ENCODE assay signal across 1 cellular context in genomic region chr1:8018492-8019228, GRCh38.
A peak's percentile ranks its signal among the peaks of the same experiment; 100 is the strongest.
TF ChIP-seq lines count a peak whose summit lies in the region.

No MANE protein-coding gene starts in this region.

TF ChIP-seq in HepG2, 621 proteins besides CTCF, POLR2A, EP300 and RAD21 (continued from another document and continues in another):
- TF ChIP-seq, protein P1, sequence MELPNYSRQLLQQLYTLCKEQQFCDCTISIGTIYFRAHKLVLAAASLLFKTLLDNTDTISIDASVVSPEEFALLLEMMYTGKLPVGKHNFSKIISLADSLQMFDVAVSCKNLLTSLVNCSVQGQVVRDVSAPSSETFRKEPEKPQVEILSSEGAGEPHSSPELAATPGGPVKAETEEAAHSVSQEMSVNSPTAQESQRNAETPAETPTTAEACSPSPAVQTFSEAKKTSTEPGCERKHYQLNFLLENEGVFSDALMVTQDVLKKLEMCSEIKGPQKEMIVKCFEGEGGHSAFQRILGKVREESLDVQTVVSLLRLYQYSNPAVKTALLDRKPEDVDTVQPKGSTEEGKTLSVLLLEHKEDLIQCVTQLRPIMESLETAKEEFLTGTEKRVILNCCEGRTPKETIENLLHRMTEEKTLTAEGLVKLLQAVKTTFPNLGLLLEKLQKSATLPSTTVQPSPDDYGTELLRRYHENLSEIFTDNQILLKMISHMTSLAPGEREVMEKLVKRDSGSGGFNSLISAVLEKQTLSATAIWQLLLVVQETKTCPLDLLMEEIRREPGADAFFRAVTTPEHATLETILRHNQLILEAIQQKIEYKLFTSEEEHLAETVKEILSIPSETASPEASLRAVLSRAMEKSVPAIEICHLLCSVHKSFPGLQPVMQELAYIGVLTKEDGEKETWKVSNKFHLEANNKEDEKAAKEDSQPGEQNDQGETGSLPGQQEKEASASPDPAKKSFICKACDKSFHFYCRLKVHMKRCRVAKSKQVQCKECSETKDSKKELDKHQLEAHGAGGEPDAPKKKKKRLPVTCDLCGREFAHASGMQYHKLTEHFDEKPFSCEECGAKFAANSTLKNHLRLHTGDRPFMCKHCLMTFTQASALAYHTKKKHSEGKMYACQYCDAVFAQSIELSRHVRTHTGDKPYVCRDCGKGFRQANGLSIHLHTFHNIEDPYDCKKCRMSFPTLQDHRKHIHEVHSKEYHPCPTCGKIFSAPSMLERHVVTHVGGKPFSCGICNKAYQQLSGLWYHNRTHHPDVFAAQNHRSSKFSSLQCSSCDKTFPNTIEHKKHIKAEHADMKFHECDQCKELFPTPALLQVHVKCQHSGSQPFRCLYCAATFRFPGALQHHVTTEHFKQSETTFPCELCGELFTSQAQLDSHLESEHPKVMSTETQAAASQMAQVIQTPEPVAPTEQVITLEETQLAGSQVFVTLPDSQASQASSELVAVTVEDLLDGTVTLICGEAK (IDR thresholded peaks at IDR 0.05), result no peak
- TF ChIP-seq, protein P1 (CRISPR knock-in tag; IDR thresholded peaks at IDR 0.05), result no peak
- TF ChIP-seq NFE2L2 (IDR thresholded peaks at IDR 0.05; ENCODE audit: low read length), result no peak
- TF ChIP-seq, protein P2, sequence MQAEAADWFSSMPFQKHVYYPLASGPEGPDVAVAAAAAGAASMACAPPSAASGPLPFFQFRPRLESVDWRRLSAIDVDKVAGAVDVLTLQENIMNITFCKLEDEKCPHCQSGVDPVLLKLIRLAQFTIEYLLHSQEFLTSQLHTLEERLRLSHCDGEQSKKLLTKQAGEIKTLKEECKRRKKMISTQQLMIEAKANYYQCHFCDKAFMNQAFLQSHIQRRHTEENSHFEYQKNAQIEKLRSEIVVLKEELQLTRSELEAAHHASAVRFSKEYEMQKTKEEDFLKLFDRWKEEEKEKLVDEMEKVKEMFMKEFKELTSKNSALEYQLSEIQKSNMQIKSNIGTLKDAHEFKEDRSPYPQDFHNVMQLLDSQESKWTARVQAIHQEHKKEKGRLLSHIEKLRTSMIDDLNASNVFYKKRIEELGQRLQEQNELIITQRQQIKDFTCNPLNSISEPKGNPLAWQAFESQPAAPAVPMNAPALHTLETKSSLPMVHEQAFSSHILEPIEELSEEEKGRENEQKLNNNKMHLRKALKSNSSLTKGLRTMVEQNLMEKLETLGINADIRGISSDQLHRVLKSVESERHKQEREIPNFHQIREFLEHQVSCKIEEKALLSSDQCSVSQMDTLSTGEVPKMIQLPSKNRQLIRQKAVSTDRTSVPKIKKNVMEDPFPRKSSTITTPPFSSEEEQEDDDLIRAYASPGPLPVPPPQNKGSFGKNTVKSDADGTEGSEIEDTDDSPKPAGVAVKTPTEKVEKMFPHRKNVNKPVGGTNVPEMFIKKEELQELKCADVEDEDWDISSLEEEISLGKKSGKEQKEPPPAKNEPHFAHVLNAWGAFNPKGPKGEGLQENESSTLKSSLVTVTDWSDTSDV (CRISPR knock-in tag; IDR thresholded peaks at IDR 0.05), result no peak
- TF ChIP-seq, protein P3, sequence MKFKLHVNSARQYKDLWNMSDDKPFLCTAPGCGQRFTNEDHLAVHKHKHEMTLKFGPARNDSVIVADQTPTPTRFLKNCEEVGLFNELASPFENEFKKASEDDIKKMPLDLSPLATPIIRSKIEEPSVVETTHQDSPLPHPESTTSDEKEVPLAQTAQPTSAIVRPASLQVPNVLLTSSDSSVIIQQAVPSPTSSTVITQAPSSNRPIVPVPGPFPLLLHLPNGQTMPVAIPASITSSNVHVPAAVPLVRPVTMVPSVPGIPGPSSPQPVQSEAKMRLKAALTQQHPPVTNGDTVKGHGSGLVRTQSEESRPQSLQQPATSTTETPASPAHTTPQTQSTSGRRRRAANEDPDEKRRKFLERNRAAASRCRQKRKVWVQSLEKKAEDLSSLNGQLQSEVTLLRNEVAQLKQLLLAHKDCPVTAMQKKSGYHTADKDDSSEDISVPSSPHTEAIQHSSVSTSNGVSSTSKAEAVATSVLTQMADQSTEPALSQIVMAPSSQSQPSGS (CRISPR knock-in tag; IDR thresholded peaks at IDR 0.05), result no peak
- TF ChIP-seq ZNF766 (CRISPR knock-in tag; IDR thresholded peaks at IDR 0.05; ENCODE audit: borderline replicate concordance), result no peak
- no peak for TF ChIP-seq ZNF7 (CRISPR knock-in tag; IDR thresholded peaks at IDR 0.05)
- TF ChIP-seq ZNF558 (CRISPR knock-in tag; IDR thresholded peaks at IDR 0.05; ENCODE audit: borderline replicate concordance), result no peak
- no peak for TF ChIP-seq SIX1 (CRISPR knock-in tag; IDR thresholded peaks at IDR 0.05; ENCODE audit: borderline replicate concordance)
- TF ChIP-seq HNRNPK (IDR thresholded peaks at IDR 0.05; ENCODE audit: low read depth, low read length, poor library complexity, severe bottlenecking), result peak; percentile 74
- no peak for TF ChIP-seq PRMT3 (CRISPR knock-in tag; IDR thresholded peaks at IDR 0.05; ENCODE audit: borderline replicate concordance, low read depth)
- no peak for TF ChIP-seq ZNF605 (CRISPR knock-in tag; IDR thresholded peaks at IDR 0.05)
- TF ChIP-seq AGO1 (IDR thresholded peaks at IDR 0.05; ENCODE audit: low read depth, low read length, poor library complexity, severe bottlenecking), result peak; percentile 83
- peak; percentile 60; the same call in 1 of the 2 replicates for TF ChIP-seq HOMEZ (CRISPR knock-in tag; IDR thresholded peaks at IDR 0.05; ENCODE audit: low read depth)
- TF ChIP-seq ZNF350 (CRISPR knock-in tag; IDR thresholded peaks at IDR 0.05; ENCODE audit: borderline replicate concordance, low read depth), result no peak
- TF ChIP-seq, protein P4, sequence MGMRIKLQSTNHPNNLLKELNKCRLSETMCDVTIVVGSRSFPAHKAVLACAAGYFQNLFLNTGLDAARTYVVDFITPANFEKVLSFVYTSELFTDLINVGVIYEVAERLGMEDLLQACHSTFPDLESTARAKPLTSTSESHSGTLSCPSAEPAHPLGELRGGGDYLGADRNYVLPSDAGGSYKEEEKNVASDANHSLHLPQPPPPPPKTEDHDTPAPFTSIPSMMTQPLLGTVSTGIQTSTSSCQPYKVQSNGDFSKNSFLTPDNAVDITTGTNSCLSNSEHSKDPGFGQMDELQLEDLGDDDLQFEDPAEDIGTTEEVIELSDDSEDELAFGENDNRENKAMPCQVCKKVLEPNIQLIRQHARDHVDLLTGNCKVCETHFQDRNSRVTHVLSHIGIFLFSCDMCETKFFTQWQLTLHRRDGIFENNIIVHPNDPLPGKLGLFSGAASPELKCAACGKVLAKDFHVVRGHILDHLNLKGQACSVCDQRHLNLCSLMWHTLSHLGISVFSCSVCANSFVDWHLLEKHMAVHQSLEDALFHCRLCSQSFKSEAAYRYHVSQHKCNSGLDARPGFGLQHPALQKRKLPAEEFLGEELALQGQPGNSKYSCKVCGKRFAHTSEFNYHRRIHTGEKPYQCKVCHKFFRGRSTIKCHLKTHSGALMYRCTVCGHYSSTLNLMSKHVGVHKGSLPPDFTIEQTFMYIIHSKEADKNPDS (CRISPR knock-in tag; IDR thresholded peaks at IDR 0.05), result no peak
- no peak for TF ChIP-seq RARA (CRISPR knock-in tag; IDR thresholded peaks at IDR 0.05)
- no peak for TF ChIP-seq NFYC (CRISPR knock-in tag; IDR thresholded peaks at IDR 0.05)
- TF ChIP-seq RFX1 (IDR thresholded peaks at IDR 0.05), result no peak
- TF ChIP-seq TBX2 (CRISPR knock-in tag; IDR thresholded peaks at IDR 0.05; ENCODE audit: borderline replicate concordance), result no peak
- no peak for TF ChIP-seq REPIN1 (CRISPR knock-in tag; IDR thresholded peaks at IDR 0.05; ENCODE audit: borderline replicate concordance, low read depth)
- TF ChIP-seq ZNF274 (CRISPR knock-in tag; IDR thresholded peaks at IDR 0.05), result no peak
- no peak for TF ChIP-seq ZNF607 (CRISPR knock-in tag; IDR thresholded peaks at IDR 0.05; ENCODE audit: borderline replicate concordance)
- no peak for TF ChIP-seq ZNF597 (CRISPR knock-in tag; IDR thresholded peaks at IDR 0.05)
- 0 out of 2 replicates have a peak, but pooled peaks have one; percentile 22 for TF ChIP-seq IRF2 (CRISPR knock-in tag; IDR thresholded peaks at IDR 0.05)
- 0 out of 2 replicates have a peak, but pooled peaks have one; percentile 59 for TF ChIP-seq KAT7 (CRISPR knock-in tag; IDR thresholded peaks at IDR 0.05; ENCODE audit: borderline replicate concordance)
- no peak for TF ChIP-seq SKI (IDR thresholded peaks at IDR 0.05; ENCODE audit: partially characterized antibody)
- TF ChIP-seq AGO2 (optimal IDR thresholded peaks at IDR 0.05; ENCODE audit: low read depth, low read length), result peak; percentile 67
- TF ChIP-seq ZKSCAN5 (CRISPR knock-in tag; IDR thresholded peaks at IDR 0.05), result no peak
- no peak for TF ChIP-seq EEA1 (CRISPR knock-in tag; IDR thresholded peaks at IDR 0.05; ENCODE audit: borderline replicate concordance)
- no peak for TF ChIP-seq ZNF251 (CRISPR knock-in tag; IDR thresholded peaks at IDR 0.05)
- no peak for TF ChIP-seq NBN (conservative IDR thresholded peaks at IDR 0.05)
- no peak for TF ChIP-seq ZNF552 (CRISPR knock-in tag; IDR thresholded peaks at IDR 0.05; ENCODE audit: borderline replicate concordance)
- TF ChIP-seq, protein P5, sequence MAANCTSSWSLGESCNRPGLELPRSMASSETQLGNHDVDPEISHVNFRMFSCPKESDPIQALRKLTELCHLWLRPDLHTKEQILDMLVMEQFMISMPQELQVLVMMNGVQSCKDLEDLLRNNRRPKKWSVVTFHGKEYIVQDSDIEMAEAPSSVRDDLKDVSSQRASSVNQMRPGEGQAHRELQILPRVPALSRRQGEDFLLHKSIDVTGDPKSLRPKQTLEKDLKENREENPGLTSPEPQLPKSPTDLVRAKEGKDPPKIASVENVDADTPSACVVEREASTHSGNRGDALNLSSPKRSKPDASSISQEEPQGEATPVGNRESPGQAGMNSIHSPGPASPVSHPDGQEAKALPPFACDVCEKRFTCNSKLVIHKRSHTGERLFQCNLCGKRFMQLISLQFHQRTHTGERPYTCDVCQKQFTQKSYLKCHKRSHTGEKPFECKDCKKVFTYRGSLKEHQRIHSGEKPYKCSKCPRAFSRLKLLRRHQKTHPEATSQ (CRISPR knock-in tag; IDR thresholded peaks at IDR 0.05; ENCODE audit: borderline replicate concordance), result no peak
- 0 out of 2 replicates have a peak, but pooled peaks have one; percentile 29 for TF ChIP-seq HNRNPL (IDR thresholded peaks at IDR 0.05; ENCODE audit: low read depth, low read length)
- no peak for TF ChIP-seq ZFP82 (CRISPR knock-in tag; IDR thresholded peaks at IDR 0.05; ENCODE audit: borderline replicate concordance)
- TF ChIP-seq SSRP1 (CRISPR knock-in tag; IDR thresholded peaks at IDR 0.05), result peak; percentile 92; the same call in 1 of the 2 replicates
- TF ChIP-seq GABPB1 (CRISPR knock-in tag; IDR thresholded peaks at IDR 0.05), result no peak
- no peak for TF ChIP-seq HNRNPUL1 (IDR thresholded peaks at IDR 0.05; ENCODE audit: low read depth, low read length)
- TF ChIP-seq DR1 (CRISPR knock-in tag; IDR thresholded peaks at IDR 0.05), result no peak
- TF ChIP-seq TBL1XR1 (IDR thresholded peaks at IDR 0.05; ENCODE audit: borderline replicate concordance, low read length, partially characterized antibody), result no peak
- no peak for TF ChIP-seq ZFP1 (CRISPR knock-in tag; IDR thresholded peaks at IDR 0.05)
- TF ChIP-seq ZFY (CRISPR knock-in tag; IDR thresholded peaks at IDR 0.05), result 0 out of 2 replicates have a peak, but pooled peaks have one; percentile 12
- TF ChIP-seq RFXAP (CRISPR knock-in tag; IDR thresholded peaks at IDR 0.05; ENCODE audit: borderline replicate concordance), result no peak
- TF ChIP-seq SRSF1 (optimal IDR thresholded peaks at IDR 0.05; ENCODE audit: low read depth, low read length), result no peak
- no peak for TF ChIP-seq ZZZ3 (CRISPR knock-in tag; IDR thresholded peaks at IDR 0.05; ENCODE audit: borderline replicate concordance)
- TF ChIP-seq ETV6 (CRISPR knock-in tag; conservative IDR thresholded peaks at IDR 0.05), result no peak
- no peak for TF ChIP-seq KLF9 (CRISPR knock-in tag; IDR thresholded peaks at IDR 0.05; ENCODE audit: low read depth)
